Comparison of ENCODE assay signal across 23 cellular contexts in the genomic region with DNA sequence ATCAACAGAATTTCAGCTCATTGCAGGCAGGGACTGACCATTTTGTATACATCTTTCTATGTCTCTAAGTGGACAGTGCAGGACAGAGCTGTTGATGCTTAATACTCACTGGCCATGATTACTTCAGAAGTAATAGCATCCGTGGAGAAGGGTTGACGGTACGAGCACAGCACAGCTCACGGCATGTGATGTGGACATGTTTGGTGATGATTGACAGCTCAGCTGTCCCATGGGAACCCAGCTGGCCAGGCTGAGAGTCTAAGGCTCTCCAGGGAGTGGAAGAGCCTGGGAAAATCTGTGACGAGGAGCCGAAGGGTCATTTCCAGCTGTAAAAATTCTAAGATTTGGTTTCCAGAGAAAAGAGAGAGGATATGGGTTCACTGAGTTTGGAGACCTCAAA.
DNase-seq lines count a peak whose midpoint lies in the region; ATAC-seq and TF ChIP-seq lines count a peak whose summit lies in the region.
"Had no signal": no experiment of that assay in that cellular context is flagged by ENCODE, and none has a peak within 500 bp of the region (broad histone marks: within the 10 kb centered on the region; RNA-seq: fewer than 3 reads in every experiment).

No MANE protein-coding gene starts in this region.

- no peak for TF ChIP-seq POLR2A in esophagus muscularis mucosa (IDR thresholded peaks at IDR 0.05; ENCODE audit: low read depth)

- peak; percentile 63 for ATAC-seq in left ventricle myocardium superior
- no peak for ATAC-seq in natural killer cell treated with Interleukin-12 subunit alpha and Interleukin-12 subunit beta and Interleukin-15 and Interleukin-18, amount 100 ng/mL, for 72 hours

- H3K36me3 ChIP-seq in right atrium auricular region = no peaks in the 10 kb centered on the region
- H3K36me3 ChIP-seq in esophagus muscularis mucosa = no peaks in the 10 kb centered on the region
- H3K36me3 ChIP-seq: Peyer's patch had no signal

- H3K4me1 Mint-ChIP-seq in nephron progenitor cell = peaks cover 34% of the 10 kb centered on the region
- H3K4me1 Mint-ChIP-seq in natural killer cell treated with Interleukin-12 subunit alpha and Interleukin-12 subunit beta and Interleukin-15 and Interleukin-18, amount 100 ng/mL, for 72 hours (ENCODE audit: low read depth in 2 of 2) = peaks cover 0 to 2% of the 10 kb centered on the region in 2 donors
- H3K4me1 Mint-ChIP-seq: CD8-positive, alpha-beta memory T cell; IgD-negative memory B cell had no signal

- no peaks in the 10 kb centered on the region for H3K9me3 Mint-ChIP-seq in nephron progenitor cell
- no peaks in the 10 kb centered on the region for H3K9me3 Mint-ChIP-seq in natural killer cell treated with Interleukin-12 subunit alpha and Interleukin-12 subunit beta and Interleukin-15 and Interleukin-18, amount 100 ng/mL, for 72 hours

- H3K4me3 ChIP-seq in right atrium auricular region = no peak overlapping the region
- H3K4me3 ChIP-seq in esophagus muscularis mucosa = no peak overlapping the region
- H3K4me3 ChIP-seq: Peyer's patch had no signal

- H3K27me3 Mint-ChIP-seq in nephron progenitor cell (ENCODE audit: low read depth, poor library complexity) = peaks cover 28% of the 10 kb centered on the region
- H3K27me3 Mint-ChIP-seq in natural killer cell treated with Interleukin-12 subunit alpha and Interleukin-12 subunit beta and Interleukin-15 and Interleukin-18, amount 100 ng/mL, for 72 hours = peaks cover 16 to 22% of the 10 kb centered on the region in 2 donors
- H3K27me3 Mint-ChIP-seq: IgD-negative memory B cell had no signal

- no peak overlapping the region for H3K4me3 Mint-ChIP-seq in nephron progenitor cell
- no peak overlapping the region for H3K4me3 Mint-ChIP-seq in natural killer cell treated with Interleukin-12 subunit alpha and Interleukin-12 subunit beta and Interleukin-15 and Interleukin-18, amount 100 ng/mL, for 72 hours
- H3K4me3 Mint-ChIP-seq: CD8-positive, alpha-beta memory T cell; IgD-negative memory B cell had no signal

- H3K27me3 ChIP-seq in right atrium auricular region = no peaks in the 10 kb centered on the region
- no peaks in the 10 kb centered on the region for H3K27me3 ChIP-seq in esophagus muscularis mucosa
- H3K27me3 ChIP-seq: Peyer's patch had no signal

- intact Hi-C loops in left ventricle myocardium superior (cut with micrococcal nuclease) = no loop called here
- intact Hi-C loops in esophagus muscularis mucosa (cut with DNase I) = no loop called here

- no peak for TF ChIP-seq CTCF in right atrium auricular region (IDR thresholded peaks at IDR 0.05)
- no peak for TF ChIP-seq CTCF in esophagus muscularis mucosa (IDR thresholded peaks at IDR 0.05)
- no peak for TF ChIP-seq CTCF in nephron progenitor cell (IDR thresholded peaks at IDR 0.05)

- H3K27ac Mint-ChIP-seq in nephron progenitor cell = peak overlapping the region; percentile 26
- H3K27ac Mint-ChIP-seq in natural killer cell treated with Interleukin-12 subunit alpha and Interleukin-12 subunit beta and Interleukin-15 and Interleukin-18, amount 100 ng/mL, for 72 hours = no peak overlapping the region
- H3K27ac Mint-ChIP-seq: CD8-positive, alpha-beta memory T cell; IgD-negative memory B cell had no signal

- H3K36me3 Mint-ChIP-seq in nephron progenitor cell (ENCODE audit: low read depth) = no peaks in the 10 kb centered on the region
- H3K36me3 Mint-ChIP-seq in natural killer cell treated with Interleukin-12 subunit alpha and Interleukin-12 subunit beta and Interleukin-15 and Interleukin-18, amount 100 ng/mL, for 72 hours = no peaks in the 10 kb centered on the region
- H3K36me3 Mint-ChIP-seq: CD8-positive, alpha-beta memory T cell had no signal

- 90% methylated on average over 6 of the region's 6 CpGs for WGBS in esophagus muscularis mucosa

- peaks cover 0 to 4% of the 10 kb centered on the region in 2 donors for H3K4me1 ChIP-seq in right atrium auricular region
- peaks cover 0 to 4% (median 2%) of the 10 kb centered on the region in 4 donors for H3K4me1 ChIP-seq in esophagus muscularis mucosa
- H3K4me1 ChIP-seq: Peyer's patch had no signal

- DNase-seq in left ventricle myocardium superior (peak; percentile 47), right atrium auricular region (ENCODE audit: low spot score) (no peak), esophagus muscularis mucosa (ENCODE audit: extremely low spot score) (peak; percentile 55), nephron progenitor cell (peak; percentile 33), retina (no peak), NCI-H2081 (lab: John Stamatoyannopoulos, UW) (no peak)
- no peak for DNase-seq in natural killer cell treated with Interleukin-12 subunit alpha and Interleukin-12 subunit beta and Interleukin-15 and Interleukin-18, amount 100 ng/mL, for 72 hours (ENCODE audit: low spot score)
- DNase-seq: Calu3; CD8-positive, alpha-beta memory T cell; DMS153; GOT3; HCEC 1CT; Karpas-422; MV-4-11; NCI-H1105 treated with DMSO at 0.1 percent for 48 hours; NCI-H2029 treated with DMSO at 0.1 percent for 48 hours; NCI-H2171; NCI-H345; NCI-H524; NCI-H774; Peyer's patch had no signal

- H3K27ac ChIP-seq in right atrium auricular region (no peak overlapping the region), esophagus muscularis mucosa (replicated peaks in 1 of 4) (no peak overlapping the region)
- H3K27ac ChIP-seq: C4-2B, Peyer's patch had no signal

- H3K9me3 ChIP-seq in right atrium auricular region (no peaks in the 10 kb centered on the region), esophagus muscularis mucosa (no peaks in the 10 kb centered on the region)
- H3K9me3 ChIP-seq: Peyer's patch had no signal

- TF ChIP-seq EP300 in esophagus muscularis mucosa (IDR thresholded peaks at IDR 0.05) = no peak

Comparison
In these comparisons a context has a peak if more than half of its experiments do, and no peak if none do; other contexts are left out.
1. DNase-seq: peak in left ventricle myocardium superior (single experiment), esophagus muscularis mucosa (single experiment) and nephron progenitor cell (single experiment); none in right atrium auricular region (single experiment), retina (single experiment), NCI-H2081 (0 of 2) and natural killer cell treated with Interleukin-12 subunit alpha and Interleukin-12 subunit beta and Interleukin-15 and Interleukin-18, amount 100 ng/mL, for 72 hours (single experiment).